24 cellular contexts compared by ENCODE assay signal in the genomic region with DNA sequence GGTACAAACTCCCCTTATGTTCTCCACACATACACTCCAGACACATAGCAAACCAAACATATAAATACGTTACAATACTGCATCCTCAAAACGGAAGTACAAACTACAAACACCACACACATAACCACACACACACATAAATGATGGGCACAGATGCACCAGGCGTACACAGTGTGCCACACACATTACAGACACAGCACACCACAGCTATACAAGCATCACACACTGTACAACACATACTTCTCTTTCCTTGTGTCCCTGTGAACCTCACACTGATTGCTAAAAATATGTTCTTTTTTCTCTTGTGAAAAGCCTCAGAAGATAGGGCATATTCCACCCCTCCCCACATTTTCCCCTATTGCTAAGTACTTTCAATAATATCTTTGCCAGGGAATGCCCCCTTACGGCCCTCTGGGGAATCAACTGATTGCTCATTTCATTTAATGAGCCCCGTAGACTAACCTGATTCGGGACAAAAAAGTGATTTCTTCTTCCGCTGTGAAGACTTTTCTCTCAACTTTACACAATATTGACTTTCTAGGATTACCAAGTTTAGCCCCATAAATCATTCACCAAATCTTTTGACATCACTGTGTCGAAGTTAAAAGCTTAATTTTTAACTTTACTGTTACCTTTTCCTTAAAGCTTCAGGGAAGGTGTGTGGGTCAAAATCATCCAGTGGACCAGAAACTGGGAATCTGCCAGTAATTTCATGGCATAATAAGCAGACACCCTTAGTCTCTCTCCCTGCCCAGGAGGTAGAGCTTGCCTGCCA. TPM values are rescaled to one million over a fixed set of nuclear protein-coding genes. Genes with fewer than 3 reads are reported as not detected.
A peak's percentile ranks its signal among the peaks of the same experiment; 100 is the strongest.
DNase-seq lines count a peak whose midpoint lies in the region; ATAC-seq and TF ChIP-seq lines count a peak whose summit lies in the region.
"Had no signal": no experiment of that assay in that cellular context is flagged by ENCODE, and none has a peak within 500 bp of the region (broad histone marks: within the 10 kb centered on the region; RNA-seq: fewer than 3 reads in every experiment).

A gene with protein sequence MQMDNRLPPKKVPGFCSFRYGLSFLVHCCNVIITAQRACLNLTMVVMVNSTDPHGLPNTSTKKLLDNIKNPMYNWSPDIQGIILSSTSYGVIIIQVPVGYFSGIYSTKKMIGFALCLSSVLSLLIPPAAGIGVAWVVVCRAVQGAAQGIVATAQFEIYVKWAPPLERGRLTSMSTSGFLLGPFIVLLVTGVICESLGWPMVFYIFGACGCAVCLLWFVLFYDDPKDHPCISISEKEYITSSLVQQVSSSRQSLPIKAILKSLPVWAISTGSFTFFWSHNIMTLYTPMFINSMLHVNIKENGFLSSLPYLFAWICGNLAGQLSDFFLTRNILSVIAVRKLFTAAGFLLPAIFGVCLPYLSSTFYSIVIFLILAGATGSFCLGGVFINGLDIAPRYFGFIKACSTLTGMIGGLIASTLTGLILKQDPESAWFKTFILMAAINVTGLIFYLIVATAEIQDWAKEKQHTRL (minus strand): TSS at position 521 of the 775 bp plus-strand sequence. CDS start 1,495 bp downstream, outside the sequence.

- WGBS in hepatocyte (ENCODE audit: low lambda C conversion rate, missing lambda C conversion rate): 46% methylated on average over 8 of the region's 8 CpGs
- 39 to 47% methylated on average over 8 of the region's 8 CpGs for WGBS in GM23248 (ENCODE audit: low coverage in 1 of 2, low lambda C conversion rate in 2 of 2, missing lambda C conversion rate in 2 of 2), 2 experiments

- H3K9me3 ChIP-seq in hepatocyte (ENCODE audit: low read depth): no peaks in the 10 kb centered on the region
- no peaks in the 10 kb centered on the region for H3K9me3 ChIP-seq in GM23248 (ENCODE audit: low read depth)
- H3K9me3 ChIP-seq: BLaER1, colonic mucosa, esophagus squamous epithelium, neutrophil, psoas muscle, upper lobe of left lung had no signal

- H3K4me2 ChIP-seq in hepatocyte: peak within 1 kb of the TSS; percentile 65
- no peak within 1 kb of the TSS for H3K4me2 ChIP-seq in GM23248 (ENCODE audit: unreplicated experiment)
- H3K4me2 ChIP-seq: BLaER1 had no signal

- H3K9ac ChIP-seq in GM23248: no peak within 1 kb of the TSS
- H3K9ac ChIP-seq: BLaER1 had no signal

- ATAC-seq in HG03521 (IDR thresholded peaks at IDR 0.05; ENCODE audit: unreplicated experiment): no peak
- ATAC-seq: activated CD4-positive, alpha-beta T cell treated with anti-CD3 and anti-CD28 coated beads for 36 hours; HCT116; psoas muscle had no signal

- H3K4me1 ChIP-seq in hepatocyte (ENCODE audit: insufficient read depth) (peaks cover 13% of the 10 kb centered on the region), GM23248 (ENCODE audit: insufficient read depth) (no peaks in the 10 kb centered on the region)
- H3K4me1 ChIP-seq: BLaER1, colonic mucosa, esophagus squamous epithelium, psoas muscle, upper lobe of left lung had no signal

- H3K4me3 ChIP-seq in hepatocyte: no peak within 1 kb of the TSS
- no peak within 1 kb of the TSS for H3K4me3 ChIP-seq in GM23248
- H3K4me3 ChIP-seq: BLaER1, colonic mucosa, esophagus squamous epithelium, psoas muscle, SK-N-MC, upper lobe of left lung had no signal

- in situ Hi-C loops in ACHN (cut with HindIII; ENCODE audit: low pct_ligation_motif_present, low pct_unique_long_range_greater_than_20kb, low sequenced_read_pairs): no loop called here
- in situ Hi-C loops in GM23248 (cut with MboI): no loop called here

- TF ChIP-seq CTCF in hepatocyte (IDR thresholded peaks at IDR 0.05; ENCODE audit: poor library complexity): no peak

- H3K79me2 ChIP-seq in hepatocyte: no peaks in the 10 kb centered on the region
- H3K79me2 ChIP-seq in GM23248 (ENCODE audit: insufficient read depth): no peaks in the 10 kb centered on the region

- DNase-seq in ACHN (peak; percentile 66), HK-2 (ENCODE audit: unreplicated experiment) (peak; percentile 18), hepatocyte (ENCODE audit: low spot score) (peak; percentile 5), mucosa of gallbladder (ENCODE audit: low spot score) (peak; percentile 12), NCI-H146 (lab: John Stamatoyannopoulos, UW) (no peak), GM23248 (no peak)
- no peak for DNase-seq in activated CD8-positive, alpha-beta memory T cell treated with anti-CD3 and anti-CD28 coated beads for 24 hours
- DNase-seq: activated CD4-positive, alpha-beta T cell treated with anti-CD3 and anti-CD28 coated beads for 36 hours; activated gamma-delta T cell treated with Interleukin-2 at 50 U/mL for 16 hours; activated T-cell treated with anti-CD3 and anti-CD28 coated beads, Interleukin-2, amount 50 U/mL, for 1 hour; colonic mucosa; effector memory CD4-positive, alpha-beta T cell; esophagus squamous epithelium; NCI-H1436 treated with DMSO at 0.1 percent for 48 hours; psoas muscle; upper lobe of left lung had no signal

- H3K27me3 ChIP-seq in hepatocyte (no peaks in the 10 kb centered on the region), GM23248 (replicated peaks; ENCODE audit: insufficient read depth) (0 out of 2 replicates have a peak, but pooled peaks cover 8% of the 10 kb centered on the region)
- H3K27me3 ChIP-seq: BLaER1, colonic mucosa, esophagus squamous epithelium, neutrophil, upper lobe of left lung had no signal

- H3F3A ChIP-seq in GM23248 (ENCODE audit: insufficient read depth): no peaks in the 10 kb centered on the region

- H2AFZ ChIP-seq in hepatocyte (no peak within 1 kb of the TSS), GM23248 (no peak within 1 kb of the TSS)

- H3K36me3 ChIP-seq in hepatocyte (replicated peaks; ENCODE audit: insufficient read depth, low read depth): no peaks in the 10 kb centered on the region
- H3K36me3 ChIP-seq in GM23248 (ENCODE audit: low read depth): no peaks in the 10 kb centered on the region
- H3K36me3 ChIP-seq: BLaER1, colonic mucosa, esophagus squamous epithelium, neutrophil, upper lobe of left lung had no signal

- no peaks in the 10 kb centered on the region for H3K9me2 ChIP-seq in hepatocyte (replicated peaks; ENCODE audit: insufficient read depth)
- no peaks in the 10 kb centered on the region for H3K9me2 ChIP-seq in GM23248 (ENCODE audit: insufficient read depth)

- H4K20me1 ChIP-seq in hepatocyte (ENCODE audit: insufficient read depth, poor library complexity, severe bottlenecking) (no peaks in the 10 kb centered on the region), GM23248 (ENCODE audit: insufficient read depth) (no peaks in the 10 kb centered on the region)
- H4K20me1 ChIP-seq: BLaER1 had no signal

- H3K27ac ChIP-seq in hepatocyte (peak within 1 kb of the TSS; percentile 22), GM23248 (no peak within 1 kb of the TSS)
- H3K27ac ChIP-seq: BLaER1, colonic mucosa, esophagus squamous epithelium, neutrophil, psoas muscle, RWPE1, SK-N-MC, upper lobe of left lung had no signal

RNA-seq across cellular contexts. Expression of the gene that starts here (rescaled TPM):
- 1.9 and 3.2 TPM in 2 replicates for total RNA-seq in hepatocyte
- 2.2 and 4.0 TPM in 2 replicates for polyA plus RNA-seq in hepatocyte
- 0.63 TPM for total RNA-seq in mucosa of gallbladder
- not detected in 2 replicates for total RNA-seq in GM23248 (2014; rRNA removed; shearing (Covaris generic))
- polyA plus RNA-seq in GM23248 (2016; fragmentation: Nextera tagmentation; extraction: Ambion mirVana): not detected in 2 replicates
- total RNA-seq: colonic mucosa, esophagus squamous epithelium, frontal cortex, psoas muscle, skeletal muscle tissue, upper lobe of left lung had no signal
- polyA plus RNA-seq: psoas muscle had no signal

Comparison
In these comparisons a context has a peak if more than half of its experiments do, and no peak if none do; other contexts are left out.
1. Peak in DNase-seq in mucosa of gallbladder; RNA of the gene not detected or under 1 TPM.
2. DNase-seq: peak in ACHN (single experiment), HK-2 (single experiment) and hepatocyte (single experiment); none in activated CD8-positive, alpha-beta memory T cell treated with anti-CD3 and anti-CD28 coated beads for 24 hours (single experiment), NCI-H146 (single experiment) and GM23248 (single experiment).